8 cellular contexts compared by ENCODE assay signal in genomic region chr2:27664245-27664574, GRCh38. TPM values are rescaled to one million over a fixed set of nuclear protein-coding genes. Genes with fewer than 3 reads are reported as not detected.
DNase-seq lines count a peak whose midpoint lies in the region; ATAC-seq and TF ChIP-seq lines count a peak whose summit lies in the region.

No MANE protein-coding gene starts in this region.

- H3K9ac ChIP-seq in Karpas-422 (ENCODE audit: low read length) = peak overlapping the region; percentile 79

- no peaks in the 10 kb centered on the region for H4K20me1 ChIP-seq in Karpas-422 (ENCODE audit: insufficient read depth, low read depth, low read length)

- peak overlapping the region; percentile 83 for H2AFZ ChIP-seq in Karpas-422 (ENCODE audit: low read length)

- peaks cover 59% of the 10 kb centered on the region for H3K79me2 ChIP-seq in Karpas-422 (ENCODE audit: low read length)

- no peaks in the 10 kb centered on the region for H3K9me2 ChIP-seq in Karpas-422 (replicated peaks; ENCODE audit: insufficient read depth, low read length)

- H3K4me2 ChIP-seq in Karpas-422 (ENCODE audit: low read depth, low read length, poor library complexity, severe bottlenecking) = peak overlapping the region; percentile 100

- no peaks in the 10 kb centered on the region for H3K27me3 ChIP-seq in Karpas-422 (ENCODE audit: low read length)

- H3K27ac ChIP-seq in Karpas-422 (ENCODE audit: low read length) = no peak overlapping the region
- peak overlapping the region; percentile 93 for H3K27ac ChIP-seq in caudate nucleus (ENCODE audit: low read depth, low read length)

- TF ChIP-seq CTCF in mucosa of descending colon (IDR thresholded peaks at IDR 0.05) = no peak

- intact Hi-C loops in mucosa of descending colon (cut with DNase I, micrococcal nuclease) = no loop called here
- intact Hi-C loops in posterior cingulate gyrus (cut with DNase I) = loop anchor here (5.0 kb wide), 1 partner anchor 37 kb away; the partner anchor contains the start of genes CCDC121 and GPN1

- DNase-seq in NCI-H748 (lab: John Stamatoyannopoulos, UW; ENCODE audit: unreplicated experiment) = peak; percentile 31
- DNase-seq in NCI-H748 treated with DMSO at 0.1 percent for 48 hours (lab: John Stamatoyannopoulos, UW) = no peak
- peak; percentile 52 for DNase-seq in Karpas-422
- DNase-seq in caudate nucleus (lab: John Stamatoyannopoulos, UW) = peak in 1 of 61 donors; percentile 31
- no peak for DNase-seq in mucosa of descending colon
- no peak for DNase-seq in NCI-H510A treated with DMSO at 0.1 percent for 48 hours (lab: John Stamatoyannopoulos, UW)
- DNase-seq in GM19240 (ENCODE audit: insufficient read length, low spot score) = no peak
- DNase-seq in posterior cingulate gyrus = no peak

- peaks cover 29% of the 10 kb centered on the region; the same call in 1 of the 2 replicates for H3K36me3 ChIP-seq in Karpas-422 (ENCODE audit: insufficient read depth, low read length)
- H3K36me3 ChIP-seq in mucosa of descending colon (ENCODE audit: low read depth) = peaks cover under 1% of the 10 kb centered on the region

- peak; percentile 47 for ATAC-seq in mucosa of descending colon

- peak overlapping the region; percentile 74 for H3K4me3 ChIP-seq in Karpas-422 (ENCODE audit: low read length)
- H3K4me3 ChIP-seq in mucosa of descending colon = peak overlapping the region; percentile 85

- H3K9me3 ChIP-seq in Karpas-422 (ENCODE audit: low read length) (no peaks in the 10 kb centered on the region), mucosa of descending colon (no peaks in the 10 kb centered on the region)

- H3K4me1 ChIP-seq in Karpas-422 (ENCODE audit: low read length) (peaks cover 27% of the 10 kb centered on the region), mucosa of descending colon (ENCODE audit: low read depth) (peaks cover 21% of the 10 kb centered on the region)

RNA-seq across cellular contexts. Expression of gene SLC4A1AP, which starts 0.5 kb away (rescaled TPM):
- total RNA-seq in Karpas-422 (2014; rRNA removed; shearing (Covaris generic); ENCODE audit: low replicate concordance) = 19.8 and 30.1 TPM in 2 replicates
- total RNA-seq in mucosa of descending colon = 10 to 100 TPM; 14.8 to 15.8 (median 15.5) TPM

RNA-seq across cellular contexts. Expression of gene SUPT7L, which starts 0.8 kb away (rescaled TPM):
- total RNA-seq in Karpas-422 (2014; rRNA removed; shearing (Covaris generic); ENCODE audit: low replicate concordance) = 27.9 and 47.9 TPM in 2 replicates
- total RNA-seq in mucosa of descending colon = 10 to 100 TPM; 19.5 to 30.3 (median 28.1) TPM

RNA-seq across cellular contexts. Expression of gene GPN1, which starts 35.4 kb away (rescaled TPM):
- total RNA-seq in Karpas-422 (2014; rRNA removed; shearing (Covaris generic); ENCODE audit: low replicate concordance) = 24.4 and 30.0 TPM in 2 replicates
- total RNA-seq in mucosa of descending colon = 10 to 100 TPM; 23.3 to 27.8 (median 25.2) TPM

RNA-seq across cellular contexts. Expression of gene CCDC121, which starts 35.4 kb away (rescaled TPM):
- 1.2 and 2.9 TPM in 2 replicates for total RNA-seq in Karpas-422 (2014; rRNA removed; shearing (Covaris generic); ENCODE audit: low replicate concordance)
- total RNA-seq in mucosa of descending colon = 1 to 10 TPM; 1.9 to 4.0 (median 2.9) TPM

Comparison
In these comparisons a context has a peak if more than half of its experiments do, and no peak if none do; other contexts are left out.
1. DNase-seq: peak in NCI-H748 (single experiment) and Karpas-422 (single experiment); none in NCI-H748 treated with DMSO at 0.1 percent for 48 hours (single experiment), mucosa of descending colon (0 of 3), NCI-H510A treated with DMSO at 0.1 percent for 48 hours (single experiment), GM19240 (single experiment) and posterior cingulate gyrus (0 of 10).